8 cellular contexts compared by ENCODE assay signal in genomic region chr20:33489495-33490022, GRCh38. TPM values are rescaled to one million over a fixed set of nuclear protein-coding genes. Genes with fewer than 3 reads are reported as not detected.
DNase-seq lines count a peak whose midpoint lies in the region; ATAC-seq and TF ChIP-seq lines count a peak whose summit lies in the region.

No MANE protein-coding gene starts in this region.

- H3K4me1 Mint-ChIP-seq in dendritic cell treated with granulocyte-macrophage colony-stimulating factor and Interleukin-4, amounts not matched to agents 40 ng/mL and 50 ng/mL, for 4 days (ENCODE audit: low read depth), result peaks cover 13% of the 10 kb centered on the region

- intact Hi-C loops in dendritic cell treated with granulocyte-macrophage colony-stimulating factor and Interleukin-4, amounts not matched to agents 40 ng/mL and 50 ng/mL, for 4 days (cut with micrococcal nuclease), result loop anchor here (1.0 to 2.0 kb wide), 2 partner anchors 13 to 65 kb away; no protein-coding TSS in a partner anchor
- intact Hi-C loops in left lung (cut with DNase I), result no loop called here

- DNase-seq in C1 segment of cervical spinal cord (lab: John Stamatoyannopoulos, UW) (peak; percentile 92 to 99 (median 98)), NCI-H526 treated with DMSO at 0.1 percent for 48 hours (lab: John Stamatoyannopoulos, UW) (peak; percentile 98), left lung (peak; percentile 100)
- peak; percentile 99 for DNase-seq in activated CD4-positive, alpha-beta T cell treated with anti-CD3 and anti-CD28 coated beads, Interleukin-2, amount 50 U/mL, for 1 hour
- peak; percentile 98 for DNase-seq in stimulated activated CD4-positive, alpha-beta T cell treated with anti-CD3 and anti-CD28 coated beads, Interleukin-2, amount 100 ng/mL, for 4 hours (ENCODE audit: low read depth)

- H3K4me3 ChIP-seq in left lung, result peak overlapping the region; percentile 30 to 98

- H3K27me3 ChIP-seq in left lung, result no peaks in the 10 kb centered on the region

- H3K27ac ChIP-seq in left lung, result peak overlapping the region; percentile 92 to 95

- H3K36me3 ChIP-seq in left lung, result no peaks in the 10 kb centered on the region

- H3K9me3 ChIP-seq in left lung, result no peaks in the 10 kb centered on the region

- peaks cover 6% of the 10 kb centered on the region for H3K36me3 Mint-ChIP-seq in dendritic cell treated with granulocyte-macrophage colony-stimulating factor and Interleukin-4, amounts not matched to agents 40 ng/mL and 50 ng/mL, for 4 days (ENCODE audit: low read depth)

- no peaks in the 10 kb centered on the region for H3K27me3 Mint-ChIP-seq in dendritic cell treated with granulocyte-macrophage colony-stimulating factor and Interleukin-4, amounts not matched to agents 40 ng/mL and 50 ng/mL, for 4 days

- H3K4me1 ChIP-seq in left lung, result peaks cover 12 to 28% of the 10 kb centered on the region in 2 donors

- no peaks in the 10 kb centered on the region for H3K9me3 Mint-ChIP-seq in dendritic cell treated with granulocyte-macrophage colony-stimulating factor and Interleukin-4, amounts not matched to agents 40 ng/mL and 50 ng/mL, for 4 days

- no peak for TF ChIP-seq CTCF in left lung (IDR thresholded peaks at IDR 0.05)

- peak overlapping the region; percentile 83 for H3K27ac Mint-ChIP-seq in dendritic cell treated with granulocyte-macrophage colony-stimulating factor and Interleukin-4, amounts not matched to agents 40 ng/mL and 50 ng/mL, for 4 days

- ATAC-seq in GM19351 (IDR thresholded peaks at IDR 0.05; ENCODE audit: unreplicated experiment) (peak; percentile 90), HG03520 (IDR thresholded peaks at IDR 0.05; ENCODE audit: unreplicated experiment) (peak; percentile 84), left lung (peak; percentile 98)

- peak overlapping the region; percentile 83 for H3K4me3 Mint-ChIP-seq in dendritic cell treated with granulocyte-macrophage colony-stimulating factor and Interleukin-4, amounts not matched to agents 40 ng/mL and 50 ng/mL, for 4 days

RNA-seq across cellular contexts. Expression of gene CBFA2T2, which starts 0.3 kb away (rescaled TPM):
- 10 to 100 TPM; 11.9 to 14.5 TPM for total RNA-seq in left lung

RNA-seq across cellular contexts. Expression of gene SNTA1, which starts 46.0 kb away (rescaled TPM):
- 1 to 10 TPM; 6.1 to 7.8 TPM for total RNA-seq in left lung

Comparison
In these comparisons a context has a peak if more than half of its experiments do, and no peak if none do; other contexts are left out.
1. Peak in every context shown above with its lines: DNase-seq, ATAC-seq, H3K4me3 ChIP-seq and H3K27ac ChIP-seq.